Comparison of ENCODE assay signal across 32 cellular contexts in the genomic region with DNA sequence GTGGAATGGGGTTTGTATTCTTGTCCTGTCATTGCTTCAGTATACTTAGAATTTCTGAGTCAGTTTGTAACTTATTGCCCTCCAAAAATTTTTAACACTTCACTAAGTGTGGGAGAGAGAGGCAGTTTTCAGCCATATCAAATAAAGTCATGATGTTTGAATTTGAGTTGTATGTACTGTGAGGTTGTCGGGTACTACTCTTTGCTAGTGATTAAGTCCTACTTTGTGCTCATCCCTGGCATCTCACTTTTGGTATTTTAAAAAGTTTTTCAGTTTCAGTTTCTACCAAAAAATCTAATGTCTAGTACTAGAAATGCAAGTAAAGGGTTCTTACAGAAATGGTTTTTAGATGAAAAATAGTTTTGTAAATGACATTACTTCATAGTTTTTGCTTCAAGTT. TPM values are rescaled to one million over a fixed set of nuclear protein-coding genes. Genes with fewer than 3 reads are reported as not detected.
A peak's percentile ranks its signal among the peaks of the same experiment; 100 is the strongest.
DNase-seq lines count a peak whose midpoint lies in the region; ATAC-seq lines count a peak whose summit lies in the region.
"Had no signal": no experiment of that assay in that cellular context is flagged by ENCODE, and none has a peak within 500 bp of the region (broad histone marks: within the 10 kb centered on the region; RNA-seq: fewer than 3 reads in every experiment).

No MANE protein-coding gene starts in this region.

- no peaks in the 10 kb centered on the region for H3K27me3 ChIP-seq in CD4-positive, CD25-positive, alpha-beta regulatory T cell (ENCODE audit: control insufficient read depth, insufficient read depth, low read length)
- H3K27me3 ChIP-seq: brain microvascular endothelial cell, esophagus squamous epithelium, foreskin keratinocyte, heart left ventricle, neural progenitor cell, pancreas had no signal

- intact Hi-C loops in activated CD4-positive, alpha-beta T cell treated with anti-CD3 and anti-CD28 coated beads, Interleukin-2, amount 10 ng/mL, durations not matched to agents 24 days and 14 days (cut with micrococcal nuclease), result loop anchor here (5.0 kb wide), 2 partner anchors 39 to 41 kb away; partner anchors contain the start of genes EIF5B and TXNDC9

- H3K27me3 Mint-ChIP-seq in activated CD4-positive, alpha-beta T cell treated with anti-CD3 and anti-CD28 coated beads, Interleukin-2, amount 10 ng/mL, durations not matched to agents 24 days and 14 days, result no peaks in the 10 kb centered on the region
- no peaks in the 10 kb centered on the region for H3K27me3 Mint-ChIP-seq in CD4-positive, CD25-positive, alpha-beta regulatory T cell
- no peaks in the 10 kb centered on the region for H3K27me3 Mint-ChIP-seq in activated naive CD8-positive, alpha-beta T cell treated with anti-CD3 and anti-CD28 coated beads for 36 hours

- H3K4me3 ChIP-seq in CD4-positive, CD25-positive, alpha-beta regulatory T cell (ENCODE audit: low read depth, low read length), result no peak overlapping the region
- H3K4me3 ChIP-seq: esophagus squamous epithelium, heart left ventricle, neural progenitor cell, pancreas, thoracic aorta had no signal

- H3K9me3 ChIP-seq in CD4-positive, CD25-positive, alpha-beta regulatory T cell (ENCODE audit: control insufficient read depth in 2 of 2, low read length in 2 of 2), result no peaks in the 10 kb centered on the region
- H3K9me3 ChIP-seq: esophagus squamous epithelium, pancreas had no signal

- H3K4me3 Mint-ChIP-seq in activated CD4-positive, alpha-beta T cell treated with anti-CD3 and anti-CD28 coated beads, Interleukin-2, amount 10 ng/mL, durations not matched to agents 24 days and 14 days, result no peak overlapping the region
- no peak overlapping the region for H3K4me3 Mint-ChIP-seq in CD4-positive, CD25-positive, alpha-beta regulatory T cell
- H3K4me3 Mint-ChIP-seq in activated naive CD8-positive, alpha-beta T cell treated with anti-CD3 and anti-CD28 coated beads for 36 hours, result no peak overlapping the region
- H3K4me3 Mint-ChIP-seq: CD14-positive monocyte; neural progenitor cell; T-helper 1 cell treated with Interleukin-12 subunit alpha and Interleukin-12 subunit beta and Interleukin-4 antibody, amounts not matched to agents 30 μg/mL and 1 μg/mL, for 36 hours had no signal

- no peaks in the 10 kb centered on the region for H3K4me1 ChIP-seq in CD4-positive, CD25-positive, alpha-beta regulatory T cell (ENCODE audit: control insufficient read depth, insufficient read depth, low read length, poor library complexity, severe bottlenecking)
- H3K4me1 ChIP-seq: esophagus squamous epithelium, foreskin keratinocyte, heart left ventricle, neural progenitor cell, pancreas had no signal

- H3K4me1 Mint-ChIP-seq in activated CD4-positive, alpha-beta T cell treated with anti-CD3 and anti-CD28 coated beads, Interleukin-2, amount 10 ng/mL, durations not matched to agents 24 days and 14 days, result peaks cover 23% of the 10 kb centered on the region
- H3K4me1 Mint-ChIP-seq in CD4-positive, CD25-positive, alpha-beta regulatory T cell, result peaks cover 0 to 19% (median 1%) of the 10 kb centered on the region in 4 donors
- H3K4me1 Mint-ChIP-seq in activated naive CD8-positive, alpha-beta T cell treated with anti-CD3 and anti-CD28 coated beads for 36 hours, result peaks cover 25% of the 10 kb centered on the region
- H3K4me1 Mint-ChIP-seq: CD14-positive monocyte, neural progenitor cell had no signal

- H3K27ac ChIP-seq in CD4-positive, CD25-positive, alpha-beta regulatory T cell (ENCODE audit: insufficient read depth, low read length, poor library complexity, severe bottlenecking), result no peak overlapping the region
- H3K27ac ChIP-seq: brain microvascular endothelial cell, esophagus squamous epithelium, foreskin keratinocyte, heart left ventricle, neural progenitor cell, pancreas, thoracic aorta had no signal

- H3K36me3 Mint-ChIP-seq in activated CD4-positive, alpha-beta T cell treated with anti-CD3 and anti-CD28 coated beads, Interleukin-2, amount 10 ng/mL, durations not matched to agents 24 days and 14 days (ENCODE audit: low read depth), result peaks cover 83% of the 10 kb centered on the region
- peaks cover 62% of the 10 kb centered on the region for H3K36me3 Mint-ChIP-seq in CD4-positive, CD25-positive, alpha-beta regulatory T cell
- peaks cover 51% of the 10 kb centered on the region for H3K36me3 Mint-ChIP-seq in activated naive CD8-positive, alpha-beta T cell treated with anti-CD3 and anti-CD28 coated beads for 36 hours

- no peak for DNase-seq in activated CD4-positive, alpha-beta T cell treated with anti-CD3 and anti-CD28 coated beads, Interleukin-2, amount 10 ng/mL, durations not matched to agents 24 days and 14 days
- no peak for DNase-seq in activated CD4-positive, alpha-beta T cell treated with anti-CD3 and anti-CD28 coated beads, Interleukin-2, amount 50 U/mL, for 48 hours
- peak in 1 of 3 donors; percentile 20 for DNase-seq in CD4-positive, CD25-positive, alpha-beta regulatory T cell
- no peak for DNase-seq in activated naive CD8-positive, alpha-beta T cell treated with anti-CD3 and anti-CD28 coated beads for 36 hours
- no peak for DNase-seq in cerebellar cortex (ENCODE audit: low spot score)
- DNase-seq: activated CD4-positive, CD25-positive, alpha-beta regulatory T cell treated with anti-CD3 and anti-CD28 coated beads, Interleukin-2, amount 50 U/mL, for 72 hours; activated gamma-delta T cell; brain microvascular endothelial cell; DMS79 treated with DMSO at 0.1 percent for 48 hours; esophagus squamous epithelium; foreskin keratinocyte; GF-D8; heart left ventricle; kidney; left ventricle myocardium superior; mesendoderm; NCI-H1436 treated with DMSO at 0.1 percent for 48 hours; NCI-H2081 treated with DMSO at 0.1 percent for 48 hours; NCI-H226; NCI-H526 treated with DMSO at 0.1 percent for 48 hours; pancreas; Right ventricle myocardium superior; stimulated activated naive CD4-positive, alpha-beta T cell had no signal

- peak overlapping the region; percentile 47 for H3K27ac Mint-ChIP-seq in activated CD4-positive, alpha-beta T cell treated with anti-CD3 and anti-CD28 coated beads, Interleukin-2, amount 10 ng/mL, durations not matched to agents 24 days and 14 days
- peak overlapping the region in 2 of 3 donors; percentile 17 to 34 for H3K27ac Mint-ChIP-seq in CD4-positive, CD25-positive, alpha-beta regulatory T cell
- H3K27ac Mint-ChIP-seq in activated naive CD8-positive, alpha-beta T cell treated with anti-CD3 and anti-CD28 coated beads for 36 hours, result peak overlapping the region; percentile 3
- H3K27ac Mint-ChIP-seq: CD14-positive monocyte; neural progenitor cell; T-helper 1 cell treated with Interleukin-12 subunit alpha and Interleukin-12 subunit beta and Interleukin-4 antibody, amounts not matched to agents 30 μg/mL and 1 μg/mL, for 36 hours had no signal

- H3K36me3 ChIP-seq in CD4-positive, CD25-positive, alpha-beta regulatory T cell (ENCODE audit: control insufficient read depth, insufficient read depth, low read length), result peaks cover 88% of the 10 kb centered on the region

- H3K9me3 Mint-ChIP-seq in activated CD4-positive, alpha-beta T cell treated with anti-CD3 and anti-CD28 coated beads, Interleukin-2, amount 10 ng/mL, durations not matched to agents 24 days and 14 days, result peaks cover 11% of the 10 kb centered on the region
- H3K9me3 Mint-ChIP-seq in CD4-positive, CD25-positive, alpha-beta regulatory T cell, result peaks cover 0 to 7% (median 1%) of the 10 kb centered on the region in 7 donors
- peaks cover 3% of the 10 kb centered on the region for H3K9me3 Mint-ChIP-seq in activated naive CD8-positive, alpha-beta T cell treated with anti-CD3 and anti-CD28 coated beads for 36 hours

- ATAC-seq in CD4-positive, CD25-positive, alpha-beta regulatory T cell (ENCODE audit: low read depth in 2 of 2), result no peak
- ATAC-seq in HG02938 (IDR thresholded peaks at IDR 0.05; ENCODE audit: unreplicated experiment) (peak; percentile 50), HG03521 (IDR thresholded peaks at IDR 0.05; ENCODE audit: unreplicated experiment) (no peak), HG03442 (IDR thresholded peaks at IDR 0.05; ENCODE audit: unreplicated experiment) (no peak)
- ATAC-seq: foreskin keratinocyte, heart left ventricle, left ventricle myocardium superior, Panc1, pancreas, SK-N-SH treated with all-trans-retinoic acid at 6 μM for 48 hours had no signal

RNA-seq across cellular contexts. Expression of gene EIF5B, which starts 40.7 kb away (rescaled TPM):
- total RNA-seq in activated CD4-positive, alpha-beta T cell treated with anti-CD3 and anti-CD28 coated beads, Interleukin-2, amount 10 ng/mL, durations not matched to agents 24 days and 14 days, result 86.5 and 88.5 TPM in 2 replicates
- total RNA-seq in CD4-positive, CD25-positive, alpha-beta regulatory T cell, result 38.0 TPM
- 1 to 10 TPM; 2.9 to 4.6 (median 4.0) TPM for polyA plus RNA-seq in CD4-positive, CD25-positive, alpha-beta regulatory T cell
- total RNA-seq in activated naive CD8-positive, alpha-beta T cell treated with anti-CD3 and anti-CD28 coated beads for 36 hours, result 10 to 100 TPM; 98.7 to 99.6 TPM

RNA-seq across cellular contexts. Expression of gene TXNDC9, which starts 41.7 kb away (rescaled TPM):
- total RNA-seq in activated CD4-positive, alpha-beta T cell treated with anti-CD3 and anti-CD28 coated beads, Interleukin-2, amount 10 ng/mL, durations not matched to agents 24 days and 14 days, result 42.1 TPM in 2 replicates
- 15.1 TPM for total RNA-seq in CD4-positive, CD25-positive, alpha-beta regulatory T cell
- polyA plus RNA-seq in CD4-positive, CD25-positive, alpha-beta regulatory T cell, result 10 to 100 TPM; 57.6 to 83.6 (median 72.8) TPM
- total RNA-seq in activated naive CD8-positive, alpha-beta T cell treated with anti-CD3 and anti-CD28 coated beads for 36 hours, result 10 to 100 TPM; 30.0 to 31.7 TPM
